In genomic region chr9:114611516-114612271, GRCh38 we compare ENCODE assay signal across 8 cellular contexts. TPM values are rescaled to one million over a fixed set of nuclear protein-coding genes. Genes with fewer than 3 reads are reported as not detected.
A peak's percentile ranks its signal among the peaks of the same experiment; 100 is the strongest.
DNase-seq lines count a peak whose midpoint lies in the region; ATAC-seq and TF ChIP-seq lines count a peak whose summit lies in the region.

No MANE protein-coding gene starts in this region.

- H3K9me3 Mint-ChIP-seq in activated CD8-positive, alpha-beta T cell treated with anti-CD3 and anti-CD28 coated beads, Interleukin-2, amount 10 ng/mL, durations not matched to agents 7 days and 5 days (ENCODE audit: insufficient read depth) = no peaks in the 10 kb centered on the region

- DNase-seq in NCI-H2171 (lab: John Stamatoyannopoulos, UW) (peak; percentile 61), epithelial cell of proximal tubule (ENCODE audit: low read depth) (no peak), mucosa of gallbladder (ENCODE audit: low spot score) (peak; percentile 40)
- DNase-seq in activated CD8-positive, alpha-beta T cell treated with anti-CD3 and anti-CD28 coated beads, Interleukin-2, amount 10 ng/mL, durations not matched to agents 7 days and 5 days = peak; percentile 47

- TF ChIP-seq CTCF in 22Rv1 (IDR thresholded peaks at IDR 0.05) (no peak), GM12875 (IDR thresholded peaks at IDR 0.05; ENCODE audit: borderline replicate concordance, insufficient read depth, low read depth, low read length) (no peak), epithelial cell of proximal tubule (conservative IDR thresholded peaks at IDR 0.05; ENCODE audit: low read depth, low read length) (no peak)

- peaks cover 44% of the 10 kb centered on the region for H3K4me1 Mint-ChIP-seq in activated CD8-positive, alpha-beta T cell treated with anti-CD3 and anti-CD28 coated beads, Interleukin-2, amount 10 ng/mL, durations not matched to agents 7 days and 5 days (ENCODE audit: low read depth)

- POLR2A ChIA-PET in activated CD8-positive, alpha-beta T cell treated with anti-CD3 and anti-CD28 coated beads, Interleukin-2, amount 10 ng/mL, durations not matched to agents 7 days and 5 days (lab: Charles Lee) = interaction anchor here (0.5 to 3.5 kb wide), 11 partner anchors 15 to 344 kb away, joined by 3 to 34 read pairs (median 4); partner anchors contain the start of genes AKNA and ATP6V1G1

- peak overlapping the region; percentile 88 for H3K27ac Mint-ChIP-seq in activated CD8-positive, alpha-beta T cell treated with anti-CD3 and anti-CD28 coated beads, Interleukin-2, amount 10 ng/mL, durations not matched to agents 7 days and 5 days

- CTCF ChIA-PET in activated CD8-positive, alpha-beta T cell treated with anti-CD3 and anti-CD28 coated beads, Interleukin-2, amount 10 ng/mL, durations not matched to agents 7 days and 5 days (lab: Charles Lee) = interaction anchor here (0.7 to 5.4 kb wide), 7 partner anchors 10 to 206 kb away, joined by 3 to 59 read pairs (median 7); no protein-coding TSS in a partner anchor

- peak overlapping the region; percentile 83 for H3K4me3 Mint-ChIP-seq in activated CD8-positive, alpha-beta T cell treated with anti-CD3 and anti-CD28 coated beads, Interleukin-2, amount 10 ng/mL, durations not matched to agents 7 days and 5 days

- peak overlapping the region; percentile 69 for H3K27ac ChIP-seq in 22Rv1
- peak overlapping the region; percentile 80 for H3K27ac ChIP-seq in temporal lobe (ENCODE audit: low read depth, low read length)

- peaks cover 18% of the 10 kb centered on the region for H3K36me3 Mint-ChIP-seq in activated CD8-positive, alpha-beta T cell treated with anti-CD3 and anti-CD28 coated beads, Interleukin-2, amount 10 ng/mL, durations not matched to agents 7 days and 5 days (ENCODE audit: low read depth)

- ATAC-seq in HG02840 (IDR thresholded peaks at IDR 0.05; ENCODE audit: low FRiP score, unreplicated experiment) = peak; percentile 39
- peak; percentile 69 for ATAC-seq in activated CD8-positive, alpha-beta T cell treated with anti-CD3 and anti-CD28 coated beads, Interleukin-2, amount 10 ng/mL, durations not matched to agents 7 days and 5 days

- H3K4me3 ChIP-seq in GM12875 (ENCODE audit: low read depth, low read length) = peak overlapping the region; percentile 62
- peak overlapping the region; percentile 74 for H3K4me3 ChIP-seq in epithelial cell of proximal tubule (ENCODE audit: low read depth, low read length)

- H3K27me3 Mint-ChIP-seq in activated CD8-positive, alpha-beta T cell treated with anti-CD3 and anti-CD28 coated beads, Interleukin-2, amount 10 ng/mL, durations not matched to agents 7 days and 5 days (ENCODE audit: low read depth) = no peaks in the 10 kb centered on the region

RNA-seq across cellular contexts. Expression of gene TMEM268, which starts 0.6 kb away (rescaled TPM):
- total RNA-seq in activated CD8-positive, alpha-beta T cell treated with anti-CD3 and anti-CD28 coated beads, Interleukin-2, amount 10 ng/mL, durations not matched to agents 7 days and 5 days = 10 to 100 TPM; 21.3 to 23.3 TPM
- total RNA-seq in epithelial cell of proximal tubule (3.3 and 5.8 TPM in 2 replicates), mucosa of gallbladder (8.3 TPM), temporal lobe (17.9 TPM)

RNA-seq across cellular contexts. Expression of gene ATP6V1G1, which starts 24.1 kb away (rescaled TPM):
- 10 to 100 TPM; 79.2 to 82.0 TPM for total RNA-seq in activated CD8-positive, alpha-beta T cell treated with anti-CD3 and anti-CD28 coated beads, Interleukin-2, amount 10 ng/mL, durations not matched to agents 7 days and 5 days
- total RNA-seq in epithelial cell of proximal tubule (107 and 181 TPM in 2 replicates), mucosa of gallbladder (68.9 TPM), temporal lobe (84.8 TPM)

RNA-seq across cellular contexts. Expression of gene TEX53, which starts 45.9 kb away (rescaled TPM):
- not detected for total RNA-seq in activated CD8-positive, alpha-beta T cell treated with anti-CD3 and anti-CD28 coated beads, Interleukin-2, amount 10 ng/mL, durations not matched to agents 7 days and 5 days
- total RNA-seq in epithelial cell of proximal tubule (not detected in 2 replicates), mucosa of gallbladder (not detected), temporal lobe (not detected)
